ENCODE assay signal across 8 cellular contexts in genomic region chr3:97057365-97057764, GRCh38.
"Had no signal": no experiment of that assay in that cellular context is flagged by ENCODE, and none has a peak within 500 bp of the region (broad histone marks: within the 10 kb centered on the region; RNA-seq: fewer than 3 reads in every experiment).

No MANE protein-coding gene starts in this region.

- H3K27ac ChIP-seq: GM23248 had no signal

- H3K27ac Mint-ChIP-seq: HFFc6, IgD-negative memory B cell had no signal

- DNase-seq: GM23248, H7, HFFc6, KG1 had no signal

- FAIRE-seq: HTR-8/SVneo had no signal

- H3K9ac ChIP-seq: GM23248 had no signal

- H3K4me3 Mint-ChIP-seq: HFFc6, IgD-negative memory B cell had no signal

- H2AFZ ChIP-seq: GM23248 had no signal

- H3K4me3 ChIP-seq: GM23248, HAP-1 had no signal

- H3K4me1 Mint-ChIP-seq: IgD-negative memory B cell had no signal

- H3K9me3 ChIP-seq: HAP-1 had no signal

- ATAC-seq: HCT116 had no signal

- H3K27me3 Mint-ChIP-seq: IgD-negative memory B cell had no signal

- H3K36me3 ChIP-seq: HAP-1 had no signal

- H3K36me3 Mint-ChIP-seq: IgD-negative memory B cell had no signal

- H3K4me1 ChIP-seq: HAP-1 had no signal
